Comparison of ENCODE assay signal across 18 cellular contexts in the genomic region with DNA sequence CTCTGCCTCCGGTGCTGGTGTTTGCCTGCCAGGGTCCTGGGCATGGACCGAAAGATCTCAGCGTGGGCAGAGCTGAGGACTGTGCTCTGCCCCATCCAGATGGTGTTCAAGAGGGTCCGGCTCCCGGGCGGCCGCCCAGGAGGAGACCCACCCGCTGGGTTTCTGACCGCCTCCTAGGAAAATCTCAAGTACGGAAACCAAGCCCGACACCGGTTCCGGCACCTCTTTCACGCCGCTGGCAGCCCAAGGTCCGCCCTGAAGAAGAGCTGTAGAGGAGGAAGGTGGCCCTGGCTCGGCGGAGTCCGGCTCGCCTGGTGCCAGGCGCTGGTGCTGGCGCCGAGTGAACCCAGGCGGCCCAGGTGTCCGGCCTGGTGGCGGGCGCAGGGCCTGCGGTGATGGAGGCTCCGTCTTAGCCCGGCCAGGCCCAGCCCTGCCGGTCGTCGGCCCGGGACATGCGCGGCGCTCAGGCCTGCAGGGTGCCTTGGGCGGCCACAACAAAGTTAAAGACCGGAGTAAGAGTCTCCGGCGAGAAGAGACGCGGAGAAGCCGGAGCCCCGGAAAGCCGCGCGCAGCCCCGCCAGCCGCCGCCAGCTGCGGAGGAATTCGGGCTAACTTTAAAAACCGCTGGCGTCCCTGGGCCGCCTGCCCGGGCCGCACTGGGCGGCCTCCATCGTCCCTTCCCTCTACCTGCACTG. TPM values are rescaled to one million over a fixed set of nuclear protein-coding genes. Genes with fewer than 3 reads are reported as not detected.
DNase-seq lines count a peak whose midpoint lies in the region; ATAC-seq, FAIRE-seq and TF ChIP-seq lines count a peak whose summit lies in the region.
"Had no signal": no experiment of that assay in that cellular context is flagged by ENCODE, and none has a peak within 500 bp of the region (broad histone marks: within the 10 kb centered on the region; RNA-seq: fewer than 3 reads in every experiment).

No MANE protein-coding gene starts in this region.

- TF ChIP-seq POLR2A in H1 (IDR thresholded peaks at IDR 0.05; ENCODE audit: control extremely low read depth in 1 of 2, low read depth in 2 of 2, low read length in 2 of 2): no peak
- no peak for TF ChIP-seq POLR2A in right lobe of liver (IDR thresholded peaks at IDR 0.05)

- H3K9me3 ChIP-seq in left ventricle myocardium inferior (replicated peaks) (no peaks in the 10 kb centered on the region), H1 (ENCODE audit: insufficient read depth in 2 of 2, low read depth in 1 of 2, low read length in 1 of 2) (no peaks in the 10 kb centered on the region; a peak in 1 of 4 replicates), right lobe of liver (no peaks in the 10 kb centered on the region)
- H3K9me3 ChIP-seq: left lung, Peyer's patch had no signal

- H3K27ac ChIP-seq in left ventricle myocardium inferior (replicated peaks): no peak overlapping the region
- no peak overlapping the region for H3K27ac ChIP-seq in H1 (ENCODE audit: low read depth, low read length)
- no peak overlapping the region for H3K27ac ChIP-seq in right lobe of liver
- H3K27ac ChIP-seq: left lung, Peyer's patch had no signal

- POLR2A ChIA-PET in H1 (lab: Charles Lee; ENCODE audit: partially characterized antibody): no interaction called here

- ATAC-seq in Right ventricle myocardium superior (ENCODE audit: poor library complexity) (no peak), natural killer cell (no peak), right lobe of liver (no peak)
- ATAC-seq: activated naive CD4-positive, alpha-beta T cell treated with anti-CD3 and anti-CD28 coated beads, Interleukin-2, amount 50 U/mL, for 72 hours; left lung; naive thymus-derived CD4-positive, alpha-beta T cell had no signal

- peaks cover 43% of the 10 kb centered on the region for H3K4me1 Mint-ChIP-seq in neural crest cell
- no peaks in the 10 kb centered on the region for H3K4me1 Mint-ChIP-seq in natural killer cell

- H2BK20ac ChIP-seq in H1 (ENCODE audit: low read length): no peak overlapping the region

- no peak for TF ChIP-seq EP300 in H1 (IDR thresholded peaks at IDR 0.05; ENCODE audit: borderline replicate concordance in 1 of 2, low read depth in 2 of 2, low read length in 2 of 2)

- H3K4me1 ChIP-seq in left ventricle myocardium inferior (peaks cover 35% of the 10 kb centered on the region), H1 (replicated peaks in 1 of 4; ENCODE audit: control insufficient read depth in 3 of 4, insufficient read depth in 4 of 4, low read length in 3 of 4) (peaks cover 6 to 40% (median 29%) of the 10 kb centered on the region in 4 experiments), right lobe of liver (no peaks in the 10 kb centered on the region)

- H4K8ac ChIP-seq in H1 (ENCODE audit: extremely low read depth, insufficient read depth, low read length): peak overlapping the region; percentile 42

- H3K27ac Mint-ChIP-seq in neural crest cell (ENCODE audit: unreplicated experiment) (no peak overlapping the region), natural killer cell (no peak overlapping the region)
- H3K27ac Mint-ChIP-seq: naive thymus-derived CD4-positive, alpha-beta T cell had no signal

- TF ChIP-seq RAD21 in H1 (IDR thresholded peaks at IDR 0.05 in 1 of 2, conservative IDR thresholded peaks at IDR 0.05 in 1 of 2; ENCODE audit: low read depth in 2 of 2, low read length in 2 of 2): no peak

- H3K56ac ChIP-seq in H1 (replicated peaks; ENCODE audit: insufficient read length, low read depth, low read length): no peak overlapping the region

- TF ChIP-seq CTCF in left ventricle myocardium inferior (IDR thresholded peaks at IDR 0.05; ENCODE audit: borderline replicate concordance): no peak
- no peak for TF ChIP-seq CTCF in H1 (IDR thresholded peaks at IDR 0.05; ENCODE audit: control extremely low read depth in 1 of 3, insufficient read depth in 1 of 3, low read depth in 1 of 3, low read length in 3 of 3)
- no peak for TF ChIP-seq CTCF in neural crest cell (conservative IDR thresholded peaks at IDR 0.05)
- TF ChIP-seq CTCF in natural killer cell (IDR thresholded peaks at IDR 0.05): no peak
- TF ChIP-seq CTCF in right lobe of liver (IDR thresholded peaks at IDR 0.05): no peak

- peak overlapping the region; percentile 96 to 97 for H3K4me2 ChIP-seq in H1 (ENCODE audit: insufficient read depth in 1 of 2, low read depth in 2 of 2, low read length in 2 of 2)

- H2AFZ ChIP-seq in H1 (ENCODE audit: low read length): no peak overlapping the region

- H3K27me3 ChIP-seq in left ventricle myocardium inferior (ENCODE audit: low read depth): peaks cover 100% of the 10 kb centered on the region
- peaks cover 38 to 73% (median 64%) of the 10 kb centered on the region in 4 experiments for H3K27me3 ChIP-seq in H1 (replicated peaks in 1 of 4; ENCODE audit: control insufficient read depth in 3 of 4, extremely low read depth in 1 of 4, insufficient read depth in 3 of 4, low read length in 3 of 4)
- peaks cover 0 to 18% of the 10 kb centered on the region in 2 donors for H3K27me3 ChIP-seq in right lobe of liver

- H3K79me1 ChIP-seq in H1 (ENCODE audit: low read depth, low read length): no peaks in the 10 kb centered on the region

- no peaks in the 10 kb centered on the region for H3K9me3 Mint-ChIP-seq in neural crest cell
- H3K9me3 Mint-ChIP-seq in natural killer cell: no peaks in the 10 kb centered on the region
- H3K9me3 Mint-ChIP-seq: activated naive CD4-positive, alpha-beta T cell treated with anti-CD3 and anti-CD28 coated beads, Interleukin-2, amount 50 U/mL, for 72 hours had no signal

- H3K27me3 Mint-ChIP-seq in neural crest cell (ENCODE audit: low read depth) (peaks cover 92% of the 10 kb centered on the region), natural killer cell (ENCODE audit: low read depth in 2 of 2) (peaks cover 40 to 50% of the 10 kb centered on the region in 2 donors)

- H2AK5ac ChIP-seq in H1 (ENCODE audit: low read depth, low read length): no peak overlapping the region; the same call in 1 of the 2 replicates

- H3K36me3 Mint-ChIP-seq in neural crest cell (ENCODE audit: low read depth) (no peaks in the 10 kb centered on the region), natural killer cell (no peaks in the 10 kb centered on the region)
- H3K36me3 Mint-ChIP-seq: activated naive CD4-positive, alpha-beta T cell treated with anti-CD3 and anti-CD28 coated beads, Interleukin-2, amount 50 U/mL, for 72 hours; naive thymus-derived CD4-positive, alpha-beta T cell had no signal

- H3K36me3 ChIP-seq in left ventricle myocardium inferior (no peaks in the 10 kb centered on the region), H1 (ENCODE audit: control insufficient read depth in 2 of 4, insufficient read depth in 4 of 4, low read length in 3 of 4) (no peaks in the 10 kb centered on the region; a peak in 1 of 8 replicates), right lobe of liver (no peaks in the 10 kb centered on the region)
- H3K36me3 ChIP-seq: left lung, Peyer's patch had no signal

- H4K91ac ChIP-seq in H1 (replicated peaks; ENCODE audit: insufficient read length, low read length): no peak overlapping the region

- peak overlapping the region; percentile 71 for H3K18ac ChIP-seq in H1 (ENCODE audit: extremely low read depth, low read length)

- no peak for FAIRE-seq in H1 (lab: Jason Lieb, UNC)
- FAIRE-seq: D721Med had no signal

- H2BK15ac ChIP-seq in H1 (ENCODE audit: low read length): no peak overlapping the region

- no peak overlapping the region for H2BK120ac ChIP-seq in H1 (replicated peaks; ENCODE audit: low read depth, low read length)

- WGBS in H1 (ENCODE audit: extremely low coverage in 1 of 2, insufficient coverage in 1 of 2, insufficient read length in 1 of 2, insufficient replicate concordance in 2 of 2, low coverage in 1 of 2, low lambda C conversion rate in 2 of 2, missing lambda C conversion rate in 1 of 2), 2 experiments: 3% methylated on average over 49 of the region's 60 CpGs; no CpG with 5 or more reads in 1 of the 2 experiments
- WGBS in right lobe of liver (ENCODE audit: insufficient coverage, low coverage, low lambda C conversion rate, missing lambda C conversion rate): 0% methylated on average over 3 of the region's 60 CpGs

- H2BK12ac ChIP-seq in H1 (ENCODE audit: low read depth, low read length): no peak overlapping the region

- peaks cover 28% of the 10 kb centered on the region; the same call in 1 of the 2 replicates for H3K23me2 ChIP-seq in H1 (ENCODE audit: low read depth, low read length)

- peak overlapping the region; percentile 46 for H3K4me3 ChIP-seq in left ventricle myocardium inferior
- peak overlapping the region; percentile 41 to 64 (median 53) for H3K4me3 ChIP-seq in H1 (ENCODE audit: extremely low read depth in 1 of 4, insufficient read depth in 2 of 4, low read depth in 3 of 4, low read length in 4 of 4)
- H3K4me3 ChIP-seq in right lobe of liver: no peak overlapping the region
- H3K4me3 ChIP-seq: left lung, Peyer's patch had no signal

- no peak overlapping the region for H3K23ac ChIP-seq in H1 (ENCODE audit: insufficient read length)

- H3K4ac ChIP-seq in H1 (replicated peaks; ENCODE audit: insufficient read length, low read depth, low read length): no peak overlapping the region

- no peaks in the 10 kb centered on the region for H3K79me2 ChIP-seq in H1 (ENCODE audit: control insufficient read depth in 1 of 2, insufficient read depth in 2 of 2, low read length in 2 of 2)

- no peak overlapping the region for H2BK5ac ChIP-seq in H1 (ENCODE audit: low read depth, low read length)

- H4K20me1 ChIP-seq in H1 (replicated peaks in 1 of 2; ENCODE audit: control insufficient read depth in 1 of 2, insufficient read depth in 2 of 2, low read length in 2 of 2): peaks cover 2 to 8% of the 10 kb centered on the region in 2 experiments

- no peak overlapping the region for H4K5ac ChIP-seq in H1 (ENCODE audit: insufficient read length, low read depth, low read length)

- H3K9ac ChIP-seq in H1 (replicated peaks in 1 of 4; ENCODE audit: extremely low read depth in 1 of 4, low read depth in 3 of 4, low read length in 3 of 4): no peak overlapping the region; a peak in 1 of 7 replicates

- DNase-seq in left ventricle myocardium inferior (no peak), Right ventricle myocardium superior (no peak), H1 (ENCODE audit: low read depth in 1 of 2, low spot score in 2 of 2) (peak in 1 of 2 experiments; percentile 75), neural crest cell (ENCODE audit: low read depth, low spot score) (no peak), AML-193 (lab: John Stamatoyannopoulos, UW) (no peak), A172 (ENCODE audit: low spot score) (no peak), natural killer cell (no peak), right lobe of liver (no peak)
- DNase-seq: activated CD4-positive, CD25-positive, alpha-beta regulatory T cell treated with anti-CD3 and anti-CD28 coated beads, Interleukin-2, amount 50 U/mL, for 72 hours; left lung; naive thymus-derived CD4-positive, alpha-beta T cell; Peyer's patch; stimulated activated naive CD4-positive, alpha-beta T cell treated with Interleukin-2 at 50 U/mL for 16 hours; T-helper 1 cell had no signal

- intact Hi-C loops in left ventricle myocardium inferior (cut with micrococcal nuclease): no loop called here
- intact Hi-C loops in Right ventricle myocardium superior (cut with DNase I): loop anchor here (10.0 kb wide), 1 partner anchor 458 kb away; no protein-coding TSS in a partner anchor
- intact Hi-C loops in natural killer cell (cut with micrococcal nuclease): no loop called here
- intact Hi-C loops in right lobe of liver (cut with DNase I): no loop called here

- CTCF ChIA-PET in H1 (lab: Charles Lee; ENCODE audit: partially characterized antibody): interaction anchor here (1.1 to 3.3 kb wide), 2 partner anchors 60 to 457 kb away, joined by 3 to 10 read pairs; no protein-coding TSS in a partner anchor

- no peak overlapping the region for H3K14ac ChIP-seq in H1 (ENCODE audit: insufficient read length)

- H3K4me3 Mint-ChIP-seq in neural crest cell (peak overlapping the region; percentile 12), natural killer cell (no peak overlapping the region)
- H3K4me3 Mint-ChIP-seq: naive thymus-derived CD4-positive, alpha-beta T cell had no signal

RNA-seq across cellular contexts. Expression of a gene that starts 1.5 kb away (rescaled TPM):
- total RNA-seq in left ventricle myocardium inferior: 0.55 TPM
- total RNA-seq in Right ventricle myocardium superior: 0.91 TPM
- total RNA-seq in H1 (2021; fragmentation: NEBNext Ultra II Directional; extraction: Animal tissue kit (Norgen Biotek cat#: 25700)): 3.4 and 3.7 TPM in 2 replicates
- 2.1 and 2.5 TPM in 2 replicates for polyA plus RNA-seq in H1 (2011; rRNA removed)
- polyA plus RNA-seq in H1 (2011; cell fraction: cytosol; rRNA removed): 1.9 TPM
- polyA plus RNA-seq in H1 (2011; cell fraction: nucleus; rRNA removed): 3.8 TPM
- 1.5 to 1.9 TPM (median 1.8 TPM) in 4 replicates for polyA plus RNA-seq in H1 (2012, experiment 1 of 2)
- polyA plus RNA-seq in H1 (2012, experiment 2 of 2): 0.63 TPM
- polyA plus RNA-seq in H1 (2013, experiment 1 of 2): 2.3 TPM
- 2.1 TPM for polyA plus RNA-seq in H1 (2013, experiment 2 of 2)
- 7.3 and 7.4 TPM in 2 replicates for polyA minus RNA-seq in H1 (2011; rRNA and poly(A)+ RNA removed)
- 1.8 TPM for polyA minus RNA-seq in H1 (2011; cell fraction: cytosol; rRNA and poly(A)+ RNA removed)
- polyA minus RNA-seq in H1 (2011; cell fraction: nucleus; rRNA and poly(A)+ RNA removed): 2.9 TPM
- 1.6 and 2.4 TPM in 2 replicates for total RNA-seq in neural crest cell
- total RNA-seq in A172 (2014; rRNA removed; shearing (Covaris generic)): not detected in 2 replicates
- not detected for total RNA-seq in natural killer cell
- under 1 TPM in 1 of 6 experiments, not detected in 5; 0.07 TPM for total RNA-seq in right lobe of liver
- total RNA-seq: activated naive CD4-positive, alpha-beta T cell treated with anti-CD3 and anti-CD28 coated beads, Interleukin-2, amount 50 U/mL, for 72 hours; glomerular endothelial cell; naive thymus-derived CD4-positive, alpha-beta T cell had no signal
- polyA plus RNA-seq: AG04450; naive thymus-derived CD4-positive, alpha-beta T cell had no signal

Comparison
In these comparisons a context has a peak if more than half of its experiments do, and no peak if none do; other contexts are left out.
1. H3K4me3 ChIP-seq: peak in left ventricle myocardium inferior (single experiment) and H1 (4 of 4); none in right lobe of liver (0 of 3).